In the genomic region with DNA sequence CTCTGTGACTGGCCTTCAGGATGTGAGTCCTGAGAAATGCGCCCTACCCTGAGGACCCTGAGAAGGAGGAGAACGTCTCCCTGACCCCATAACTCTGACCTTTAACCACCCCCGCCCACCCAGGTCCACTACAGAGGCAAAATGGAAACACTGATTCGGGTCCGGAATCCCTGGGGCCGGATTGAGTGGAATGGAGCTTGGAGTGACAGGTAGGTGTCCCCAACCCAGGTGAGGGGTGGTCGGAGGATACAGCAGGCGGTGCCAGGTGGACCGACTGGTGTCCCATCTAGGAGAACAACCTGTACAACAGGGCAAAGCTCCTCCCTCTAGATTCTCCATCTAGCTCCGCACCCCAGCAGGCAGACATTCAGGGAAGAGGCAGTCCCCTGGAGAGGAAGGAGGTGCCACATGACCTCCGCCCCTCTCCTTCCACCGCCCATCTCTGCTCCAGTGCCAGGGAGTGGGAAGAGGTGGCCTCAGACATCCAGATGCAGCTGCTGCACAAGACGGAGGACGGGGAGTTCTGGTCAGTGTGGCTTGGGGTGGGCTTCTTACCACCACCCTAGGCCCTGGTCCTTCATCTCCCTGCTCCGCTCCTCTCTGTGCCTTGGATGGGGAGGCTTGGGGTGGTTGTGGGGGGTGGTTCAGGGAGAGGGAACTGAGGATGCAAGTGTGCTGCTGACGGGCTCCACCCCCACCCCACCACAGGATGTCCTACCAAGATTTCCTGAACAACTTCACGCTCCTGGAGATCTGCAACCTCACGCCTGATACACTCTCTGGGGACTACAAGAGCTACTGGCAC, we compare ENCODE assay signal across 16 cellular contexts. TPM values are rescaled to one million over a fixed set of nuclear protein-coding genes. Genes with fewer than 3 reads are reported as not detected.
DNase-seq lines count a peak whose midpoint lies in the region; ATAC-seq, FAIRE-seq and TF ChIP-seq lines count a peak whose summit lies in the region.
"Had no signal": no experiment of that assay in that cellular context is flagged by ENCODE, and none has a peak within 500 bp of the region (broad histone marks: within the 10 kb centered on the region; RNA-seq: fewer than 3 reads in every experiment).

No MANE protein-coding gene starts in this region.

- TF ChIP-seq RAD21 in Ishikawa (IDR thresholded peaks at IDR 0.05; ENCODE audit: low read depth) = no peak
- no peak for TF ChIP-seq RAD21 in GM12878 (IDR thresholded peaks at IDR 0.05; ENCODE audit: insufficient read depth, low read depth, low read length)

- BruUV-seq in GM12878 (replicated peaks; lab: Mats Ljungman, UMichigan) = no TSS peak

- no peaks in the 10 kb centered on the region for H3K79me2 ChIP-seq in GM12878 (ENCODE audit: control insufficient read depth, insufficient read depth, low read length)

- peak overlapping the region; percentile 97 for H3K4me2 ChIP-seq in GM12878 (ENCODE audit: control insufficient read depth, insufficient read depth)

- peaks cover 16% of the 10 kb centered on the region for H3K4me1 ChIP-seq in GM12878 (ENCODE audit: control insufficient read depth, insufficient read depth, low read length)

- H3K9me3 ChIP-seq in GM12878 (replicated peaks; ENCODE audit: control insufficient read depth, insufficient read depth, low read length) = peaks cover 2% of the 10 kb centered on the region; the same call in 1 of the 3 replicates
- H3K9me3 ChIP-seq: Caco-2, esophagus squamous epithelium, heart right ventricle had no signal

- in situ Hi-C loops in GM12878 (cut with MboI) = no loop called here

- H3K36me3 Mint-ChIP-seq in activated CD8-positive, alpha-beta memory T cell treated with anti-CD3 and anti-CD28 coated beads, Interleukin-2, amount 10 ng/mL, durations not matched to agents 7 days and 5 days = no peaks in the 10 kb centered on the region
- peaks cover 6% of the 10 kb centered on the region for H3K36me3 Mint-ChIP-seq in stimulated activated effector memory CD8-positive, alpha-beta T cell treated with anti-CD3 and anti-CD28 coated beads, Interleukin-12 subunit alpha, Interleukin-12 subunit beta, amount 100 ng/mL, for 72 hours
- H3K36me3 Mint-ChIP-seq in type B pancreatic cell = no peaks in the 10 kb centered on the region

- H2AFZ ChIP-seq in GM12878 (ENCODE audit: control insufficient read depth, low read depth, low read length) = peak overlapping the region; percentile 74

- peak overlapping the region; percentile 52 for H3K4me3 ChIP-seq in GM12878
- H3K4me3 ChIP-seq: esophagus squamous epithelium, heart right ventricle had no signal

- CTCF ChIA-PET in activated CD8-positive, alpha-beta memory T cell treated with anti-CD3 and anti-CD28 coated beads, Interleukin-2, amount 10 ng/mL, durations not matched to agents 7 days and 5 days (lab: Charles Lee) = interaction anchor here (1.3 to 1.8 kb wide), 3 partner anchors 58 to 79 kb away, joined by 4 to 8 read pairs (median 5); no protein-coding TSS in a partner anchor
- CTCF ChIA-PET in GM12878 (lab: Yijun Ruan, JAX) = interaction anchor here (0.8 to 4.4 kb wide), 18 partner anchors 13 to 162 kb away, joined by 3 to 39 read pairs (median 5); partner anchors contain the start of gene SLC29A1

- no peak for TF ChIP-seq POLR2A in GM12878 (IDR thresholded peaks at IDR 0.05; ENCODE audit: low read depth, low read length)

- WGBS in GM12878 (ENCODE audit: insufficient coverage, insufficient replicate concordance, low lambda C conversion rate, missing lambda C conversion rate) = 62% methylated on average over 18 of the region's 18 CpGs

- ATAC-seq in activated CD8-positive, alpha-beta memory T cell treated with anti-CD3 and anti-CD28 coated beads, Interleukin-2, amount 10 ng/mL, durations not matched to agents 7 days and 5 days = no peak
- no peak for ATAC-seq in GM12878
- no peak for ATAC-seq in stimulated activated effector memory CD8-positive, alpha-beta T cell treated with anti-CD3 and anti-CD28 coated beads, Interleukin-12 subunit alpha, Interleukin-12 subunit beta, amount 100 ng/mL, for 72 hours
- ATAC-seq in GM18517 (IDR thresholded peaks at IDR 0.05; ENCODE audit: unreplicated experiment) = no peak
- ATAC-seq: left cardiac atrium had no signal

- H3K27ac Mint-ChIP-seq in activated CD8-positive, alpha-beta memory T cell treated with anti-CD3 and anti-CD28 coated beads, Interleukin-2, amount 10 ng/mL, durations not matched to agents 7 days and 5 days = no peak overlapping the region
- H3K27ac Mint-ChIP-seq in stimulated activated effector memory CD8-positive, alpha-beta T cell treated with anti-CD3 and anti-CD28 coated beads, Interleukin-12 subunit alpha, Interleukin-12 subunit beta, amount 100 ng/mL, for 72 hours = peak overlapping the region; percentile 17
- no peak overlapping the region for H3K27ac Mint-ChIP-seq in type B pancreatic cell
- H3K27ac Mint-ChIP-seq: nephron had no signal

- TF ChIP-seq CTCF in GM12878 (IDR thresholded peaks at IDR 0.05 in 2 of 3, conservative IDR thresholded peaks at IDR 0.05 in 1 of 3; ENCODE audit: control insufficient read depth in 2 of 3, extremely low read depth in 1 of 3, insufficient read depth in 1 of 3, low read depth in 3 of 3, low read length in 3 of 3) = no peak
- no peak for TF ChIP-seq CTCF in type B pancreatic cell (conservative IDR thresholded peaks at IDR 0.05)

- no peaks in the 10 kb centered on the region for H3K27me3 ChIP-seq in GM12878 (replicated peaks in 1 of 2; ENCODE audit: control insufficient read depth in 2 of 2, insufficient read depth in 2 of 2, low read length in 1 of 2)
- H3K27me3 ChIP-seq: esophagus squamous epithelium, heart right ventricle had no signal

- H3K4me3 Mint-ChIP-seq in activated CD8-positive, alpha-beta memory T cell treated with anti-CD3 and anti-CD28 coated beads, Interleukin-2, amount 10 ng/mL, durations not matched to agents 7 days and 5 days = peak overlapping the region; percentile 20
- peak overlapping the region; percentile 44 for H3K4me3 Mint-ChIP-seq in stimulated activated effector memory CD8-positive, alpha-beta T cell treated with anti-CD3 and anti-CD28 coated beads, Interleukin-12 subunit alpha, Interleukin-12 subunit beta, amount 100 ng/mL, for 72 hours
- no peak overlapping the region for H3K4me3 Mint-ChIP-seq in type B pancreatic cell
- H3K4me3 Mint-ChIP-seq: nephron had no signal

- no peaks in the 10 kb centered on the region for H3K36me3 ChIP-seq in GM12878 (ENCODE audit: control insufficient read depth in 2 of 2, insufficient read depth in 2 of 2, low read length in 1 of 2)
- H3K36me3 ChIP-seq: esophagus squamous epithelium, heart right ventricle had no signal

- FAIRE-seq in GM12878 (lab: Jason Lieb, UNC) = no peak
- FAIRE-seq: A204.1 had no signal

- H3K27me3 Mint-ChIP-seq in activated CD8-positive, alpha-beta memory T cell treated with anti-CD3 and anti-CD28 coated beads, Interleukin-2, amount 10 ng/mL, durations not matched to agents 7 days and 5 days = peaks cover 11% of the 10 kb centered on the region
- peaks cover 5% of the 10 kb centered on the region for H3K27me3 Mint-ChIP-seq in type B pancreatic cell

- SMC1A ChIA-PET in GM12878 (lab: Charles Lee; ENCODE audit: uncharacterized antibody, unreplicated experiment) = interaction anchor here (0.8 to 2.6 kb wide), 10 partner anchors 14 to 80 kb away, joined by 3 to 9 read pairs (median 6); partner anchors contain the start of genes HSP90AB1 and MYMX

- intact Hi-C loops in GM12878 (cut with micrococcal nuclease; ENCODE audit: unreplicated experiment) = loop anchor here (2.0 kb wide), 1 partner anchor 42 kb away; no protein-coding TSS in a partner anchor

- no peak for DNase-seq in activated CD8-positive, alpha-beta memory T cell treated with anti-CD3 and anti-CD28 coated beads, Interleukin-2, amount 10 ng/mL, durations not matched to agents 7 days and 5 days
- no peak for DNase-seq in activated CD8-positive, alpha-beta memory T cell treated with anti-CD3 and anti-CD28 coated beads for 24 hours
- DNase-seq in GM12878 (ENCODE audit: low read depth, low spot score) = no peak
- DNase-seq in stimulated activated effector memory CD8-positive, alpha-beta T cell treated with anti-CD3 and anti-CD28 coated beads, Interleukin-12 subunit alpha, Interleukin-12 subunit beta, amount 100 ng/mL, for 72 hours (ENCODE audit: low spot score in 2 of 2) = no peak
- DNase-seq in SKM-1 (lab: John Stamatoyannopoulos, UW; ENCODE audit: unreplicated experiment) = no peak
- DNase-seq in type B pancreatic cell (ENCODE audit: extremely low spot score, unreplicated experiment) = no peak
- DNase-seq: Caco-2, esophagus squamous epithelium, heart right ventricle, left cardiac atrium, NCI-H1048, NCI-H226 had no signal

- TF ChIP-seq EP300 in Ishikawa (IDR thresholded peaks at IDR 0.05; ENCODE audit: borderline replicate concordance) (no peak), GM12878 (IDR thresholded peaks at IDR 0.05; ENCODE audit: borderline replicate concordance in 1 of 2, control insufficient read depth in 1 of 2, low read depth in 2 of 2, low read length in 2 of 2) (no peak)

- peaks cover 25% of the 10 kb centered on the region for H3K4me1 Mint-ChIP-seq in activated CD8-positive, alpha-beta memory T cell treated with anti-CD3 and anti-CD28 coated beads, Interleukin-2, amount 10 ng/mL, durations not matched to agents 7 days and 5 days
- peaks cover 24% of the 10 kb centered on the region for H3K4me1 Mint-ChIP-seq in stimulated activated effector memory CD8-positive, alpha-beta T cell treated with anti-CD3 and anti-CD28 coated beads, Interleukin-12 subunit alpha, Interleukin-12 subunit beta, amount 100 ng/mL, for 72 hours
- H3K4me1 Mint-ChIP-seq in type B pancreatic cell (ENCODE audit: unreplicated experiment) = peaks cover 6% of the 10 kb centered on the region

- H4K20me1 ChIP-seq in GM12878 (ENCODE audit: control insufficient read depth, insufficient read depth) = no peaks in the 10 kb centered on the region

- H3K9me3 Mint-ChIP-seq in activated CD8-positive, alpha-beta memory T cell treated with anti-CD3 and anti-CD28 coated beads, Interleukin-2, amount 10 ng/mL, durations not matched to agents 7 days and 5 days (ENCODE audit: low read depth) = no peaks in the 10 kb centered on the region
- H3K9me3 Mint-ChIP-seq in stimulated activated effector memory CD8-positive, alpha-beta T cell treated with anti-CD3 and anti-CD28 coated beads, Interleukin-12 subunit alpha, Interleukin-12 subunit beta, amount 100 ng/mL, for 72 hours = no peaks in the 10 kb centered on the region
- H3K9me3 Mint-ChIP-seq in type B pancreatic cell = no peaks in the 10 kb centered on the region
- H3K9me3 Mint-ChIP-seq: nephron had no signal

- POLR2A ChIA-PET in GM12878 (lab: Charles Lee) = interaction anchor here (0.6 to 2.8 kb wide), 6 partner anchors 13 to 80 kb away, joined by 3 to 15 read pairs (median 6); no protein-coding TSS in a partner anchor

- peak overlapping the region; percentile 19; the same call in 1 of the 2 replicates for H3K9ac ChIP-seq in GM12878 (ENCODE audit: control insufficient read depth, insufficient read depth, low read length)

- H3K27ac ChIP-seq in GM12878 (ENCODE audit: control insufficient read depth, insufficient read depth) = no peak overlapping the region

- RAD21 ChIA-PET in GM12878 (lab: Charles Lee; ENCODE audit: unreplicated experiment) = interaction anchor here (0.6 to 2.9 kb wide), 13 partner anchors 13 to 162 kb away, joined by 3 to 12 read pairs (median 4); partner anchors contain the start of gene HSP90AB1

RNA-seq across cellular contexts. Expression of gene CAPN11, which starts 17.7 kb away (rescaled TPM):
- total RNA-seq in activated CD8-positive, alpha-beta memory T cell treated with anti-CD3 and anti-CD28 coated beads, Interleukin-2, amount 10 ng/mL, durations not matched to agents 7 days and 5 days = not detected
- not detected in 2 replicates for total RNA-seq in GM12878 (2013; cell fraction: nucleolus; rRNA removed)
- 0.11 and 0.34 TPM in 2 replicates for total RNA-seq in GM12878 (2014; rRNA removed)
- total RNA-seq in GM12878 (2014; rRNA removed; fragmentation: Illumina TruSeq; extraction: Trizol) = 0.09 and 0.22 TPM in 2 replicates
- 0.29 and 0.44 TPM in 2 replicates for total RNA-seq in GM12878 (2021)
- 0.35 TPM for polyA plus RNA-seq in GM12878 (2011; ENCODE audit: low read depth)
- polyA plus RNA-seq in GM12878 (2011; rRNA removed) = 0.39 and 0.50 TPM in 2 replicates
- polyA plus RNA-seq in GM12878 (2011; cell fraction: cytosol; rRNA removed) = 0.37 and 0.52 TPM in 2 replicates
- 2.4 and 4.4 TPM in 2 replicates for polyA plus RNA-seq in GM12878 (2011; cell fraction: nucleus; rRNA removed)
- polyA plus RNA-seq in GM12878 (2012) = 0.41 and 0.73 TPM in 2 replicates
- 0.28 and 0.46 TPM in 2 replicates for polyA plus RNA-seq in GM12878 (2014; fragmentation: Illumina TruSeq; extraction: Trizol)
- polyA plus RNA-seq in GM12878 (2014; fragmentation: Nextera tagmentation; extraction: Ambion mirVana) = under 1 TPM; 0.05 to 0.06 TPM
- 0.35 and 0.42 TPM in 2 replicates for polyA plus RNA-seq in GM12878 (2014; rRNA removed)
- under 1 TPM; 0.15 to 0.37 TPM for polyA plus RNA-seq in GM12878 (2016; fragmentation: Nextera tagmentation; extraction: Ambion mirVana)
- polyA minus RNA-seq in GM12878 (2011; rRNA and poly(A)+ RNA removed) = 0.22 and 0.41 TPM in 2 replicates
- polyA minus RNA-seq in GM12878 (2011; cell fraction: cytosol; rRNA and poly(A)+ RNA removed) = not detected in 2 replicates
- 0.36 and 1.1 TPM in 2 replicates for polyA minus RNA-seq in GM12878 (2011; cell fraction: nucleus; rRNA and poly(A)+ RNA removed)
- total RNA-seq in type B pancreatic cell (ENCODE audit: low replicate concordance) = not detected in 2 replicates
- total RNA-seq: Caco-2 had no signal

RNA-seq across cellular contexts. Expression of gene MYMX, which starts 40.4 kb away (rescaled TPM):
- total RNA-seq in activated CD8-positive, alpha-beta memory T cell treated with anti-CD3 and anti-CD28 coated beads, Interleukin-2, amount 10 ng/mL, durations not matched to agents 7 days and 5 days = not detected
- not detected in 2 replicates for total RNA-seq in GM12878 (2013; cell fraction: nucleolus; rRNA removed)
- total RNA-seq in GM12878 (2014; rRNA removed) (0.16 TPM in 1 of 2 replicates, not detected in the other), GM12878 (2014; rRNA removed; fragmentation: Illumina TruSeq; extraction: Trizol) (not detected in 2 replicates), GM12878 (2021) (not detected in 2 replicates), type B pancreatic cell (ENCODE audit: low replicate concordance) (0.53 and 0.59 TPM in 2 replicates)
- polyA plus RNA-seq in GM12878 (2011; ENCODE audit: low read depth) = not detected
- polyA plus RNA-seq in GM12878 (2011; rRNA removed) (not detected in 2 replicates), GM12878 (2014; fragmentation: Illumina TruSeq; extraction: Trizol) (not detected in 2 replicates), GM12878 (2014; fragmentation: Nextera tagmentation; extraction: Ambion mirVana) (not detected), GM12878 (2014; rRNA removed) (0.18 TPM in 1 of 2 replicates, not detected in the other), GM12878 (2016; fragmentation: Nextera tagmentation; extraction: Ambion mirVana) (not detected)
- 0.12 and 0.30 TPM in 2 replicates for polyA plus RNA-seq in GM12878 (2011; cell fraction: cytosol; rRNA removed)
- not detected in 2 replicates for polyA plus RNA-seq in GM12878 (2011; cell fraction: nucleus; rRNA removed)
- polyA plus RNA-seq in GM12878 (2012) = not detected in 2 replicates
- not detected in 2 replicates for polyA minus RNA-seq in GM12878 (2011; rRNA and poly(A)+ RNA removed)
- polyA minus RNA-seq in GM12878 (2011; cell fraction: cytosol; rRNA and poly(A)+ RNA removed) = not detected in 2 replicates
- not detected in 2 replicates for polyA minus RNA-seq in GM12878 (2011; cell fraction: nucleus; rRNA and poly(A)+ RNA removed)
- total RNA-seq: Caco-2, esophagus squamous epithelium had no signal

RNA-seq across cellular contexts. Expression of gene SLC29A1, which starts 47.1 kb away (rescaled TPM):
- total RNA-seq in activated CD8-positive, alpha-beta memory T cell treated with anti-CD3 and anti-CD28 coated beads, Interleukin-2, amount 10 ng/mL, durations not matched to agents 7 days and 5 days = 10 to 100 TPM; 39.8 to 49.9 TPM
- 127 and 138 TPM in 2 replicates for total RNA-seq in GM12878 (2013; cell fraction: nucleolus; rRNA removed)
- total RNA-seq in GM12878 (2014; rRNA removed) = 54.7 and 63.9 TPM in 2 replicates
- total RNA-seq in GM12878 (2014; rRNA removed; fragmentation: Illumina TruSeq; extraction: Trizol) = 33.2 and 34.6 TPM in 2 replicates
- 71.7 and 79.5 TPM in 2 replicates for total RNA-seq in GM12878 (2021)
- 29.0 TPM for polyA plus RNA-seq in GM12878 (2011; ENCODE audit: low read depth)
- polyA plus RNA-seq in GM12878 (2011; rRNA removed) = 64.1 and 132 TPM in 2 replicates
- 183 and 202 TPM in 2 replicates for polyA plus RNA-seq in GM12878 (2011; cell fraction: cytosol; rRNA removed)
- polyA plus RNA-seq in GM12878 (2011; cell fraction: nucleus; rRNA removed) = 406 and 468 TPM in 2 replicates
- polyA plus RNA-seq in GM12878 (2012) = 48.6 and 53.5 TPM in 2 replicates
- polyA plus RNA-seq in GM12878 (2014; fragmentation: Illumina TruSeq; extraction: Trizol) = 64.8 and 111 TPM in 2 replicates
- 10 to 100 TPM in 1 of 2 experiments, 1 to 10 TPM in 1; 10.0 to 15.7 TPM for polyA plus RNA-seq in GM12878 (2014; fragmentation: Nextera tagmentation; extraction: Ambion mirVana)
- polyA plus RNA-seq in GM12878 (2014; rRNA removed) = 120 and 121 TPM in 2 replicates
- 100 to 1,000 TPM; 107 to 111 TPM for polyA plus RNA-seq in GM12878 (2016; fragmentation: Nextera tagmentation; extraction: Ambion mirVana)
- 158 and 166 TPM in 2 replicates for polyA minus RNA-seq in GM12878 (2011; rRNA and poly(A)+ RNA removed)
- 37.8 and 38.3 TPM in 2 replicates for polyA minus RNA-seq in GM12878 (2011; cell fraction: cytosol; rRNA and poly(A)+ RNA removed)
- 58.9 and 105 TPM in 2 replicates for polyA minus RNA-seq in GM12878 (2011; cell fraction: nucleus; rRNA and poly(A)+ RNA removed)
- 33.6 and 50.9 TPM in 2 replicates for total RNA-seq in type B pancreatic cell (ENCODE audit: low replicate concordance)

RNA-seq across cellular contexts. Expression of gene TMEM63B, which starts 49.0 kb away (rescaled TPM):
- total RNA-seq in activated CD8-positive, alpha-beta memory T cell treated with anti-CD3 and anti-CD28 coated beads, Interleukin-2, amount 10 ng/mL, durations not matched to agents 7 days and 5 days = 10 to 100 TPM; 11.1 to 11.6 TPM
- total RNA-seq in GM12878 (2013; cell fraction: nucleolus; rRNA removed) = 27.1 and 27.5 TPM in 2 replicates
- 7.1 and 7.5 TPM in 2 replicates for total RNA-seq in GM12878 (2014; rRNA removed)
- 4.0 and 4.1 TPM in 2 replicates for total RNA-seq in GM12878 (2014; rRNA removed; fragmentation: Illumina TruSeq; extraction: Trizol)
- total RNA-seq in GM12878 (2021) = 12.8 and 14.8 TPM in 2 replicates
- polyA plus RNA-seq in GM12878 (2011; ENCODE audit: low read depth) = 5.4 TPM
- polyA plus RNA-seq in GM12878 (2011; rRNA removed) = 9.2 and 15.0 TPM in 2 replicates
- polyA plus RNA-seq in GM12878 (2011; cell fraction: cytosol; rRNA removed) = 21.7 and 22.5 TPM in 2 replicates
- polyA plus RNA-seq in GM12878 (2011; cell fraction: nucleus; rRNA removed) = 54.7 and 59.6 TPM in 2 replicates
- polyA plus RNA-seq in GM12878 (2012) = 8.2 and 11.7 TPM in 2 replicates
- 7.4 and 9.5 TPM in 2 replicates for polyA plus RNA-seq in GM12878 (2014; fragmentation: Illumina TruSeq; extraction: Trizol)
- under 1 TPM in 1 of 2 experiments, not detected in 1; 0.09 TPM for polyA plus RNA-seq in GM12878 (2014; fragmentation: Nextera tagmentation; extraction: Ambion mirVana)
- 9.5 and 10.2 TPM in 2 replicates for polyA plus RNA-seq in GM12878 (2014; rRNA removed)
- polyA plus RNA-seq in GM12878 (2016; fragmentation: Nextera tagmentation; extraction: Ambion mirVana) = 1 to 10 TPM; 4.3 to 5.1 TPM
- polyA minus RNA-seq in GM12878 (2011; rRNA and poly(A)+ RNA removed) = 36.4 and 36.7 TPM in 2 replicates
- polyA minus RNA-seq in GM12878 (2011; cell fraction: cytosol; rRNA and poly(A)+ RNA removed) = 9.3 and 13.2 TPM in 2 replicates
- 8.3 and 15.1 TPM in 2 replicates for polyA minus RNA-seq in GM12878 (2011; cell fraction: nucleus; rRNA and poly(A)+ RNA removed)
- 45.5 and 57.5 TPM in 2 replicates for total RNA-seq in type B pancreatic cell (ENCODE audit: low replicate concordance)

RNA-seq across cellular contexts. Expression of gene MRPL14, which starts 49.1 kb away (rescaled TPM):
- total RNA-seq in activated CD8-positive, alpha-beta memory T cell treated with anti-CD3 and anti-CD28 coated beads, Interleukin-2, amount 10 ng/mL, durations not matched to agents 7 days and 5 days = 10 to 100 TPM; 45.8 to 47.5 TPM
- total RNA-seq in GM12878 (2013; cell fraction: nucleolus; rRNA removed) = 26.2 and 26.4 TPM in 2 replicates
- total RNA-seq in GM12878 (2014; rRNA removed) (107 and 109 TPM in 2 replicates), GM12878 (2014; rRNA removed; fragmentation: Illumina TruSeq; extraction: Trizol) (74.9 and 80.5 TPM in 2 replicates), GM12878 (2021) (85.9 and 91.1 TPM in 2 replicates), type B pancreatic cell (ENCODE audit: low replicate concordance) (45.5 and 53.7 TPM in 2 replicates)
- polyA plus RNA-seq in GM12878 (2011; ENCODE audit: low read depth) = 45.9 TPM
- polyA plus RNA-seq in GM12878 (2011; rRNA removed) (91.6 and 128 TPM in 2 replicates), GM12878 (2014; fragmentation: Illumina TruSeq; extraction: Trizol) (68.1 and 87.4 TPM in 2 replicates), GM12878 (2014; fragmentation: Nextera tagmentation; extraction: Ambion mirVana) (100 to 1,000 TPM; 291 to 294 TPM), GM12878 (2014; rRNA removed) (117 and 145 TPM in 2 replicates), GM12878 (2016; fragmentation: Nextera tagmentation; extraction: Ambion mirVana) (100 to 1,000 TPM; 170 to 193 TPM)
- 127 and 146 TPM in 2 replicates for polyA plus RNA-seq in GM12878 (2011; cell fraction: cytosol; rRNA removed)
- 48.1 and 49.3 TPM in 2 replicates for polyA plus RNA-seq in GM12878 (2011; cell fraction: nucleus; rRNA removed)
- polyA plus RNA-seq in GM12878 (2012) = 68.0 and 83.2 TPM in 2 replicates
- polyA minus RNA-seq in GM12878 (2011; rRNA and poly(A)+ RNA removed) = 21.9 and 36.1 TPM in 2 replicates
- 16.8 and 17.4 TPM in 2 replicates for polyA minus RNA-seq in GM12878 (2011; cell fraction: cytosol; rRNA and poly(A)+ RNA removed)
- 7.9 and 9.6 TPM in 2 replicates for polyA minus RNA-seq in GM12878 (2011; cell fraction: nucleus; rRNA and poly(A)+ RNA removed)
